In genomic region chr21:42114646-42115045, GRCh38 we compare ENCODE assay signal across 19 cellular contexts. TPM values are rescaled to one million over a fixed set of nuclear protein-coding genes. Genes with fewer than 3 reads are reported as not detected.
A peak's percentile ranks its signal among the peaks of the same experiment; 100 is the strongest.
DNase-seq lines count a peak whose midpoint lies in the region; ATAC-seq and TF ChIP-seq lines count a peak whose summit lies in the region.
"Had no signal": no experiment of that assay in that cellular context is flagged by ENCODE, and none has a peak within 500 bp of the region (broad histone marks: within the 10 kb centered on the region; RNA-seq: fewer than 3 reads in every experiment).

No MANE protein-coding gene starts in this region.

- H3K27me3 Mint-ChIP-seq in chondrocyte (ENCODE audit: low read depth) (peaks cover 10% of the 10 kb centered on the region), neural progenitor cell (ENCODE audit: insufficient read depth, low read depth) (peaks cover 2% of the 10 kb centered on the region), type B pancreatic cell (peaks cover 23% of the 10 kb centered on the region)
- peaks cover 73 to 80% of the 10 kb centered on the region in 2 donors for H3K27me3 Mint-ChIP-seq in effector memory CD8-positive, alpha-beta T cell

- no peaks in the 10 kb centered on the region for H3K9me3 ChIP-seq in neural progenitor cell (ENCODE audit: low read depth)
- H3K9me3 ChIP-seq: HAP-1 had no signal

- no peak overlapping the region for H3K27ac ChIP-seq in neural progenitor cell

- H3K4me2 ChIP-seq in neural progenitor cell = no peak overlapping the region

- TF ChIP-seq CTCF in chondrocyte (IDR thresholded peaks at IDR 0.05) (no peak), neural progenitor cell (IDR thresholded peaks at IDR 0.05) (no peak), type B pancreatic cell (conservative IDR thresholded peaks at IDR 0.05) (no peak)

- no peaks in the 10 kb centered on the region for H3K4me1 ChIP-seq in neural progenitor cell
- H3K4me1 ChIP-seq: HAP-1 had no signal

- H4K20me1 ChIP-seq in neural progenitor cell (ENCODE audit: low read depth) = no peaks in the 10 kb centered on the region

- H2AFZ ChIP-seq in neural progenitor cell (replicated peaks) = no peak overlapping the region

- peaks cover 13% of the 10 kb centered on the region for H3K27me3 ChIP-seq in neural progenitor cell

- ATAC-seq in effector memory CD8-positive, alpha-beta T cell (replicated peaks) = no peak
- ATAC-seq in left lobe of liver = no peak
- ATAC-seq: GM12878 had no signal

- no peak overlapping the region for H3K4me3 ChIP-seq in neural progenitor cell
- H3K4me3 ChIP-seq: GM12878, HAP-1 had no signal

- no peaks in the 10 kb centered on the region for H3K36me3 ChIP-seq in neural progenitor cell
- H3K36me3 ChIP-seq: HAP-1 had no signal

- H3K4me3 Mint-ChIP-seq in chondrocyte (ENCODE audit: unreplicated experiment) (no peak overlapping the region), neural progenitor cell (no peak overlapping the region), type B pancreatic cell (no peak overlapping the region)
- no peak overlapping the region for H3K4me3 Mint-ChIP-seq in effector memory CD8-positive, alpha-beta T cell
- H3K4me3 Mint-ChIP-seq: CD4-positive, alpha-beta memory T cell had no signal

- H3K9me3 Mint-ChIP-seq in chondrocyte (ENCODE audit: low read depth) (no peaks in the 10 kb centered on the region), neural progenitor cell (no peaks in the 10 kb centered on the region), type B pancreatic cell (no peaks in the 10 kb centered on the region)
- no peaks in the 10 kb centered on the region for H3K9me3 Mint-ChIP-seq in effector memory CD8-positive, alpha-beta T cell
- H3K9me3 Mint-ChIP-seq: HFFc6 had no signal

- no peak overlapping the region for H3K9ac ChIP-seq in neural progenitor cell

- H3F3A ChIP-seq in neural progenitor cell (ENCODE audit: low read depth) = no peaks in the 10 kb centered on the region

- H3K27ac Mint-ChIP-seq in chondrocyte (ENCODE audit: unreplicated experiment) = no peak overlapping the region
- H3K27ac Mint-ChIP-seq in neural progenitor cell = peak overlapping the region; percentile 2
- H3K27ac Mint-ChIP-seq in type B pancreatic cell = peak overlapping the region; percentile 75
- no peak overlapping the region for H3K27ac Mint-ChIP-seq in effector memory CD8-positive, alpha-beta T cell
- H3K27ac Mint-ChIP-seq: CD4-positive, alpha-beta memory T cell; HFFc6 had no signal

- no peaks in the 10 kb centered on the region for H3K36me3 Mint-ChIP-seq in chondrocyte (ENCODE audit: low read depth)
- no peaks in the 10 kb centered on the region for H3K36me3 Mint-ChIP-seq in neural progenitor cell
- no peaks in the 10 kb centered on the region for H3K36me3 Mint-ChIP-seq in type B pancreatic cell
- H3K36me3 Mint-ChIP-seq in effector memory CD8-positive, alpha-beta T cell (ENCODE audit: insufficient read depth) = peaks cover 2% of the 10 kb centered on the region
- H3K36me3 Mint-ChIP-seq: CD4-positive, alpha-beta memory T cell had no signal

- DNase-seq in NCI-H82 (lab: John Stamatoyannopoulos, UW) = peak; percentile 23
- no peak for DNase-seq in NCI-H82 treated with DMSO at 0.1 percent for 48 hours (lab: John Stamatoyannopoulos, UW; ENCODE audit: unreplicated experiment)
- peak; percentile 49 for DNase-seq in chondrocyte (ENCODE audit: low spot score)
- DNase-seq in neural progenitor cell (ENCODE audit: low spot score) = no peak
- DNase-seq in type B pancreatic cell (ENCODE audit: extremely low spot score, unreplicated experiment) = no peak
- DNase-seq in amygdala (lab: John Stamatoyannopoulos, UW) = no peak
- DNase-seq in effector memory CD8-positive, alpha-beta T cell = no peak
- DNase-seq in left lobe of liver (ENCODE audit: low spot score) = no peak
- DNase-seq: Calu3; CD4-positive, alpha-beta memory T cell; COR-L47; DMS79; GDM1; GOT3 had no signal

- no peaks in the 10 kb centered on the region for H3K79me2 ChIP-seq in neural progenitor cell (ENCODE audit: low read depth)

- H3K4me1 Mint-ChIP-seq in chondrocyte (ENCODE audit: low read depth) = peaks cover 21% of the 10 kb centered on the region
- peaks cover 12% of the 10 kb centered on the region for H3K4me1 Mint-ChIP-seq in neural progenitor cell
- peaks cover 40% of the 10 kb centered on the region for H3K4me1 Mint-ChIP-seq in type B pancreatic cell (ENCODE audit: unreplicated experiment)
- peaks cover 3 to 14% of the 10 kb centered on the region in 2 donors for H3K4me1 Mint-ChIP-seq in effector memory CD8-positive, alpha-beta T cell (ENCODE audit: low read depth in 2 of 2)

RNA-seq across cellular contexts. Expression of gene UMODL1, which starts 43.5 kb away (rescaled TPM):
- 0.29 TPM in 1 of 3 replicates, not detected in the others for total RNA-seq in chondrocyte
- 0.09 TPM in 1 of 2 replicates, not detected in the other for total RNA-seq in neural progenitor cell (ENCODE audit: low replicate concordance)
- total RNA-seq in type B pancreatic cell (ENCODE audit: low replicate concordance) = 0.36 and 1.0 TPM in 2 replicates
- total RNA-seq in left lobe of liver = 0.18 TPM
- total RNA-seq: A172, A673, Calu3, HFFc6 had no signal

Comparison
In these comparisons a context has a peak if more than half of its experiments do, and no peak if none do; other contexts are left out.
1. DNase-seq: peak in NCI-H82 (single experiment) and chondrocyte (single experiment); none in NCI-H82 treated with DMSO at 0.1 percent for 48 hours (single experiment), neural progenitor cell (single experiment), type B pancreatic cell (single experiment), amygdala (0 of 56), effector memory CD8-positive, alpha-beta T cell (0 of 3) and left lobe of liver (single experiment).
2. H3K27ac Mint-ChIP-seq: peak in neural progenitor cell (single experiment) and type B pancreatic cell (single experiment); none in chondrocyte (single experiment) and effector memory CD8-positive, alpha-beta T cell (0 of 2).